Comparison of ENCODE assay signal across 9 cellular contexts in genomic region chr18:50850307-50850706, GRCh38. TPM values are rescaled to one million over a fixed set of nuclear protein-coding genes. Genes with fewer than 3 reads are reported as not detected.
"Had no signal": no experiment of that assay in that cellular context is flagged by ENCODE, and none has a peak within 500 bp of the region (broad histone marks: within the 10 kb centered on the region; RNA-seq: fewer than 3 reads in every experiment).

No MANE protein-coding gene starts in this region.

- H3K36me3 ChIP-seq: HAP-1 had no signal

- ATAC-seq: HCT116, HepG2 had no signal

- H3K4me1 ChIP-seq: HAP-1 had no signal

- H3K4me3 ChIP-seq: GM23248, HAP-1 had no signal

- DNase-seq: GM23248, GOT3, H7, KBM-7 had no signal

- H3K4me3 Mint-ChIP-seq: IgD-negative memory B cell had no signal

- H3K27ac Mint-ChIP-seq: IgD-negative memory B cell had no signal

RNA-seq across cellular contexts. Expression of gene MRO, which starts 30.5 kb away (rescaled TPM):
- total RNA-seq: GM23248, HepG2, HT-29 had no signal
